18 cellular contexts compared by ENCODE assay signal in the genomic region with DNA sequence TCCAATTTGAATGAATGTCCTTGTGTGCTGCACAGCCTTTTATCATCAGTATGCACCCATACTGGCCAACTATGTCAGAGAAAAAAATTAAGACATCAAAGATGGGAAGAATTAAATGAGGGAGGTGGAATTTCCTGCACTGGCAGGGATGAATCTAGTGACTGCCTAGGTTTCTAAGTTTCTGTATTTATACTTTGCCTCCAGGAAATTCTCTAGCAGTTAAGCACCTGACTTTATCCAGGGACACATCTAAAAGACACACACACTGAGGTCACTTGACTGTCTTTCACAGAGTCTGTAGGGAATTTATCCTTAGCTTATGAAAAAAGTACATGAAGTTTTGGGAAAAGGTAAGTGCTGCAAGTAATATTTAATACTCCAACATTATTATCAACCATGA.
"Had no signal": no experiment of that assay in that cellular context is flagged by ENCODE, and none has a peak within 500 bp of the region (broad histone marks: within the 10 kb centered on the region; RNA-seq: fewer than 3 reads in every experiment).

No MANE protein-coding gene starts in this region.

- H3K4me3 Mint-ChIP-seq: naive thymus-derived CD8-positive, alpha-beta T cell; stimulated activated naive B cell treated with anti-CD40 and anti-IgM and Interleukin-4, amounts not matched to agents 10 μg/mL and 1 μg/mL and 100 μg/mL, for 72 hours; stimulated activated naive CD8-positive, alpha-beta T cell treated with anti-CD3 and anti-CD28 coated beads, Interleukin-15, amount 100 ng/mL, for 72 hours had no signal

- H3K4me1 ChIP-seq: heart right ventricle, spleen, testis, transverse colon had no signal

- H3K27me3 ChIP-seq: heart right ventricle, neutrophil, spleen, testis, transverse colon had no signal

- H3K9me3 ChIP-seq: mucosa of descending colon, neutrophil, testis, transverse colon had no signal

- H3K27ac ChIP-seq: heart right ventricle, neutrophil, spleen, testis, transverse colon had no signal

- H3K36me3 ChIP-seq: heart right ventricle, neutrophil, spleen, transverse colon had no signal

- H3K36me3 Mint-ChIP-seq: naive thymus-derived CD8-positive, alpha-beta T cell; stimulated activated naive B cell treated with anti-CD40 and anti-IgM and Interleukin-4, amounts not matched to agents 10 μg/mL and 1 μg/mL and 100 μg/mL, for 72 hours had no signal

- H3K4me3 ChIP-seq: heart right ventricle, mucosa of descending colon, spleen, testis, transverse colon had no signal

- DNase-seq: dermis blood vessel endothelial cell; foreskin melanocyte; heart right ventricle; hypothalamus; kidney glomerular epithelial cell; mucosa of descending colon; naive thymus-derived CD8-positive, alpha-beta T cell; posterior cingulate gyrus; spleen; stimulated activated CD4-positive, alpha-beta T cell treated with anti-CD3 and anti-CD28 coated beads, Interleukin-15, amount 100 ng/mL, for 24 hours; stimulated activated CD4-positive, alpha-beta T cell treated with anti-CD3 and anti-CD28 coated beads, Interleukin-1b, Interleukin-23, amount 100 ng/mL, for 48 hours; stimulated activated CD4-positive, alpha-beta T cell treated with anti-CD3 and anti-CD28 coated beads, Interleukin-4, amount 100 ng/mL, for 4 hours; stimulated activated naive B cell treated with anti-CD40 and anti-IgM and Interleukin-4, amounts not matched to agents 10 μg/mL and 1 μg/mL and 100 μg/mL, for 72 hours; stimulated activated naive CD8-positive, alpha-beta T cell treated with anti-CD3 and anti-CD28 coated beads, Interleukin-15, amount 100 ng/mL, for 72 hours; testis; transverse colon had no signal

- ATAC-seq: heart right ventricle; mucosa of descending colon; naive thymus-derived CD8-positive, alpha-beta T cell; sciatic nerve; stimulated activated naive B cell treated with anti-CD40 and anti-IgM and Interleukin-4, amounts not matched to agents 10 μg/mL and 1 μg/mL and 100 μg/mL, for 72 hours; stimulated activated naive CD8-positive, alpha-beta T cell treated with anti-CD3 and anti-CD28 coated beads, Interleukin-15, amount 100 ng/mL, for 72 hours had no signal

- H3K27me3 Mint-ChIP-seq: naive thymus-derived CD8-positive, alpha-beta T cell; stimulated activated naive B cell treated with anti-CD40 and anti-IgM and Interleukin-4, amounts not matched to agents 10 μg/mL and 1 μg/mL and 100 μg/mL, for 72 hours; stimulated activated naive CD8-positive, alpha-beta T cell treated with anti-CD3 and anti-CD28 coated beads, Interleukin-15, amount 100 ng/mL, for 72 hours had no signal

- H3K4me1 Mint-ChIP-seq: naive thymus-derived CD8-positive, alpha-beta T cell; stimulated activated naive B cell treated with anti-CD40 and anti-IgM and Interleukin-4, amounts not matched to agents 10 μg/mL and 1 μg/mL and 100 μg/mL, for 72 hours; stimulated activated naive CD8-positive, alpha-beta T cell treated with anti-CD3 and anti-CD28 coated beads, Interleukin-15, amount 100 ng/mL, for 72 hours had no signal

- H3K27ac Mint-ChIP-seq: naive thymus-derived CD8-positive, alpha-beta T cell; stimulated activated naive B cell treated with anti-CD40 and anti-IgM and Interleukin-4, amounts not matched to agents 10 μg/mL and 1 μg/mL and 100 μg/mL, for 72 hours; stimulated activated naive CD8-positive, alpha-beta T cell treated with anti-CD3 and anti-CD28 coated beads, Interleukin-15, amount 100 ng/mL, for 72 hours had no signal
